1 cellular context compared by ENCODE assay signal in the genomic region with DNA sequence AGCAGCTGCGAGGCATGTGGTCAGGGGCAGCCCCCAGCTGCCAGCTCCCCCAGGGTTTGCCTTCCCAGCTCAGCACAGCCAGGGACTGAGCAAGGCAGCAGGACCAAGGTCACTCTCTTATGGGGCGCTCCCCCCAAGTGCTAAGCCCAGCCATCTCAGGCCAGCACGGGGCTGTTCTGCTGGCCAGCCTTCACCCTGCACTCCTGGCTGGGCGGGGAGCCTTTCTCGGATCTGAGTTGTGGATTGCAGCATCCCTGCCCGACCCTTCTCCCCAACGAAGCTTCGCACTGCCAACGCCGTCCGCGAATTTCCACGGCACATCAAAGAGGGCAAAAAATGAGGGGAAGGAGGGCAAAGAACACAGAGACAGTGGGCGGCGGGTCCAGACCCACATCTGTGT.
TF ChIP-seq lines count a peak whose summit lies in the region.

No MANE protein-coding gene starts in this region.

TF ChIP-seq in H1, 55 proteins besides CTCF, POLR2A, EP300 and RAD21:
- TF ChIP-seq RFX5 (IDR thresholded peaks at IDR 0.05; ENCODE audit: borderline replicate concordance, low read depth, low read length) = no peak
- no peak for TF ChIP-seq TEAD4 (IDR thresholded peaks at IDR 0.05; ENCODE audit: low read depth, low read length)
- TF ChIP-seq YY1 (IDR thresholded peaks at IDR 0.05; ENCODE audit: low read depth, low read length) = no peak
- no peak for TF ChIP-seq TAF1 (IDR thresholded peaks at IDR 0.05; ENCODE audit: low read depth, low read length)
- no peak for TF ChIP-seq SAP30 (IDR thresholded peaks at IDR 0.05; ENCODE audit: insufficient read depth, insufficient replicate concordance, low read length)
- TF ChIP-seq KDM5A (IDR thresholded peaks at IDR 0.05; ENCODE audit: low read length) = no peak
- TF ChIP-seq KDM4A (IDR thresholded peaks at IDR 0.05; ENCODE audit: low read depth, low read length, severe bottlenecking) = no peak
